In the genomic region with DNA sequence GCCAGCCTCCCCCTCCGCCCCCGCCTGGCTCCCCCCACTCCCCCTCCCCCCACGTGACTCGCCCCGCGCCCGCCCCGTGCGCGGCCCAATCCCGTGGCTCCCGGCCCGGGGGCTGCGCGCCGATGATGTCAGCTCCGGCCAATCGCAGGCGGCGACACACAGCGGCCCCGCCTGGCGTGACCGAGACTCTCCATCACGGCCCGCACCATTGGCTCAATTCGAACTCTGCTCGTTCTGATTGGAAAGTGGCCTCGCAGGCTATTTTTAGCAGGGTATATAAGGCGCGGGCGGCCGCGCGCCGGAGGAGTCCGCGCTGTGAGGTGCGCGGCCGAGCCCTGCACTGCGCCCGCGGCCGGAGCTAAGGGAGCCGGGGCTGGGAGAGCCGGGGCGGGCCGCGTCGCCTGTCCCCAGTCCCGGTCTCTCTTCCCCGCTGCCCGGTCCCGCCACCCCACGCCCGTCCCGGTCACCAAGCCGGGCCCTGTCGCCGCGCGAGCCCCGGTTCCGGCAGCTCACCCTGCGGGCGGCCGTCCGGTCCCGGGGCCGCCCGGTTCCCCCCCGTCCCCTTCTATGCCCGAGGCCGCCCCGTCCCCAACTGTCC, we compare ENCODE assay signal across 1 cellular context.
A peak's percentile ranks its signal among the peaks of the same experiment; 100 is the strongest.
TF ChIP-seq lines count a peak whose summit lies in the region.

No MANE protein-coding gene starts in this region.

TF ChIP-seq in WTC11, 78 proteins besides CTCF, POLR2A, EP300 and RAD21 (continued from another document):
- TF ChIP-seq, protein P1, sequence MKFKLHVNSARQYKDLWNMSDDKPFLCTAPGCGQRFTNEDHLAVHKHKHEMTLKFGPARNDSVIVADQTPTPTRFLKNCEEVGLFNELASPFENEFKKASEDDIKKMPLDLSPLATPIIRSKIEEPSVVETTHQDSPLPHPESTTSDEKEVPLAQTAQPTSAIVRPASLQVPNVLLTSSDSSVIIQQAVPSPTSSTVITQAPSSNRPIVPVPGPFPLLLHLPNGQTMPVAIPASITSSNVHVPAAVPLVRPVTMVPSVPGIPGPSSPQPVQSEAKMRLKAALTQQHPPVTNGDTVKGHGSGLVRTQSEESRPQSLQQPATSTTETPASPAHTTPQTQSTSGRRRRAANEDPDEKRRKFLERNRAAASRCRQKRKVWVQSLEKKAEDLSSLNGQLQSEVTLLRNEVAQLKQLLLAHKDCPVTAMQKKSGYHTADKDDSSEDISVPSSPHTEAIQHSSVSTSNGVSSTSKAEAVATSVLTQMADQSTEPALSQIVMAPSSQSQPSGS (CRISPR knock-in tag; IDR thresholded peaks at IDR 0.05; ENCODE audit: borderline replicate concordance, low read depth), result peak; percentile 64; the same call in 1 of the 2 replicates
- no peak for TF ChIP-seq ZNF671 (CRISPR knock-in tag; IDR thresholded peaks at IDR 0.05)
- no peak for TF ChIP-seq ESRRA (CRISPR knock-in tag; IDR thresholded peaks at IDR 0.05; ENCODE audit: borderline replicate concordance)
- no peak for TF ChIP-seq FOXP1 (CRISPR knock-in tag; IDR thresholded peaks at IDR 0.05; ENCODE audit: borderline replicate concordance)
- TF ChIP-seq ZNF416 (CRISPR knock-in tag; IDR thresholded peaks at IDR 0.05), result 0 out of 2 replicates have a peak, but pooled peaks have one; percentile 55
- no peak for TF ChIP-seq ATF1 (CRISPR knock-in tag; IDR thresholded peaks at IDR 0.05)
- TF ChIP-seq ATF3 (CRISPR knock-in tag; conservative IDR thresholded peaks at IDR 0.05), result no peak
- TF ChIP-seq, protein P2, sequence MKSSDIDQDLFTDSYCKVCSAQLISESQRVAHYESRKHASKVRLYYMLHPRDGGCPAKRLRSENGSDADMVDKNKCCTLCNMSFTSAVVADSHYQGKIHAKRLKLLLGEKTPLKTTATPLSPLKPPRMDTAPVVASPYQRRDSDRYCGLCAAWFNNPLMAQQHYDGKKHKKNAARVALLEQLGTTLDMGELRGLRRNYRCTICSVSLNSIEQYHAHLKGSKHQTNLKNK (CRISPR knock-in tag; IDR thresholded peaks at IDR 0.05), result 0 out of 2 replicates have a peak, but pooled peaks have one; percentile 50
- TF ChIP-seq, protein P3, sequence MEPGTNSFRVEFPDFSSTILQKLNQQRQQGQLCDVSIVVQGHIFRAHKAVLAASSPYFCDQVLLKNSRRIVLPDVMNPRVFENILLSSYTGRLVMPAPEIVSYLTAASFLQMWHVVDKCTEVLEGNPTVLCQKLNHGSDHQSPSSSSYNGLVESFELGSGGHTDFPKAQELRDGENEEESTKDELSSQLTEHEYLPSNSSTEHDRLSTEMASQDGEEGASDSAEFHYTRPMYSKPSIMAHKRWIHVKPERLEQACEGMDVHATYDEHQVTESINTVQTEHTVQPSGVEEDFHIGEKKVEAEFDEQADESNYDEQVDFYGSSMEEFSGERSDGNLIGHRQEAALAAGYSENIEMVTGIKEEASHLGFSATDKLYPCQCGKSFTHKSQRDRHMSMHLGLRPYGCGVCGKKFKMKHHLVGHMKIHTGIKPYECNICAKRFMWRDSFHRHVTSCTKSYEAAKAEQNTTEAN (CRISPR knock-in tag; IDR thresholded peaks at IDR 0.05), result no peak
- TF ChIP-seq ZNF317 (CRISPR knock-in tag; IDR thresholded peaks at IDR 0.05; ENCODE audit: borderline replicate concordance, low read depth), result no peak
- TF ChIP-seq ZBTB21 (CRISPR knock-in tag; IDR thresholded peaks at IDR 0.05; ENCODE audit: borderline replicate concordance), result no peak
- no peak for TF ChIP-seq MLX (CRISPR knock-in tag; IDR thresholded peaks at IDR 0.05)
- TF ChIP-seq, protein P4, sequence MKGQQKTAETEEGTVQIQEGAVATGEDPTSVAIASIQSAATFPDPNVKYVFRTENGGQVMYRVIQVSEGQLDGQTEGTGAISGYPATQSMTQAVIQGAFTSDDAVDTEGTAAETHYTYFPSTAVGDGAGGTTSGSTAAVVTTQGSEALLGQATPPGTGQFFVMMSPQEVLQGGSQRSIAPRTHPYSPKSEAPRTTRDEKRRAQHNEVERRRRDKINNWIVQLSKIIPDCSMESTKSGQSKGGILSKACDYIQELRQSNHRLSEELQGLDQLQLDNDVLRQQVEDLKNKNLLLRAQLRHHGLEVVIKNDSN (CRISPR knock-in tag; IDR thresholded peaks at IDR 0.05), result peak; percentile 68
- no peak for TF ChIP-seq SMAD4 (CRISPR knock-in tag; IDR thresholded peaks at IDR 0.05)
- TF ChIP-seq, protein P5, sequence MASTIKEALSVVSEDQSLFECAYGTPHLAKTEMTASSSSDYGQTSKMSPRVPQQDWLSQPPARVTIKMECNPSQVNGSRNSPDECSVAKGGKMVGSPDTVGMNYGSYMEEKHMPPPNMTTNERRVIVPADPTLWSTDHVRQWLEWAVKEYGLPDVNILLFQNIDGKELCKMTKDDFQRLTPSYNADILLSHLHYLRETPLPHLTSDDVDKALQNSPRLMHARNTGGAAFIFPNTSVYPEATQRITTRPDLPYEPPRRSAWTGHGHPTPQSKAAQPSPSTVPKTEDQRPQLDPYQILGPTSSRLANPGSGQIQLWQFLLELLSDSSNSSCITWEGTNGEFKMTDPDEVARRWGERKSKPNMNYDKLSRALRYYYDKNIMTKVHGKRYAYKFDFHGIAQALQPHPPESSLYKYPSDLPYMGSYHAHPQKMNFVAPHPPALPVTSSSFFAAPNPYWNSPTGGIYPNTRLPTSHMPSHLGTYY (CRISPR knock-in tag; IDR thresholded peaks at IDR 0.05), result peak; percentile 63; the same call in 1 of the 2 replicates
- no peak for TF ChIP-seq NFATC4 (CRISPR knock-in tag; IDR thresholded peaks at IDR 0.05)
- TF ChIP-seq FOXK1 (CRISPR knock-in tag; IDR thresholded peaks at IDR 0.05), result no peak
- TF ChIP-seq, protein P6, sequence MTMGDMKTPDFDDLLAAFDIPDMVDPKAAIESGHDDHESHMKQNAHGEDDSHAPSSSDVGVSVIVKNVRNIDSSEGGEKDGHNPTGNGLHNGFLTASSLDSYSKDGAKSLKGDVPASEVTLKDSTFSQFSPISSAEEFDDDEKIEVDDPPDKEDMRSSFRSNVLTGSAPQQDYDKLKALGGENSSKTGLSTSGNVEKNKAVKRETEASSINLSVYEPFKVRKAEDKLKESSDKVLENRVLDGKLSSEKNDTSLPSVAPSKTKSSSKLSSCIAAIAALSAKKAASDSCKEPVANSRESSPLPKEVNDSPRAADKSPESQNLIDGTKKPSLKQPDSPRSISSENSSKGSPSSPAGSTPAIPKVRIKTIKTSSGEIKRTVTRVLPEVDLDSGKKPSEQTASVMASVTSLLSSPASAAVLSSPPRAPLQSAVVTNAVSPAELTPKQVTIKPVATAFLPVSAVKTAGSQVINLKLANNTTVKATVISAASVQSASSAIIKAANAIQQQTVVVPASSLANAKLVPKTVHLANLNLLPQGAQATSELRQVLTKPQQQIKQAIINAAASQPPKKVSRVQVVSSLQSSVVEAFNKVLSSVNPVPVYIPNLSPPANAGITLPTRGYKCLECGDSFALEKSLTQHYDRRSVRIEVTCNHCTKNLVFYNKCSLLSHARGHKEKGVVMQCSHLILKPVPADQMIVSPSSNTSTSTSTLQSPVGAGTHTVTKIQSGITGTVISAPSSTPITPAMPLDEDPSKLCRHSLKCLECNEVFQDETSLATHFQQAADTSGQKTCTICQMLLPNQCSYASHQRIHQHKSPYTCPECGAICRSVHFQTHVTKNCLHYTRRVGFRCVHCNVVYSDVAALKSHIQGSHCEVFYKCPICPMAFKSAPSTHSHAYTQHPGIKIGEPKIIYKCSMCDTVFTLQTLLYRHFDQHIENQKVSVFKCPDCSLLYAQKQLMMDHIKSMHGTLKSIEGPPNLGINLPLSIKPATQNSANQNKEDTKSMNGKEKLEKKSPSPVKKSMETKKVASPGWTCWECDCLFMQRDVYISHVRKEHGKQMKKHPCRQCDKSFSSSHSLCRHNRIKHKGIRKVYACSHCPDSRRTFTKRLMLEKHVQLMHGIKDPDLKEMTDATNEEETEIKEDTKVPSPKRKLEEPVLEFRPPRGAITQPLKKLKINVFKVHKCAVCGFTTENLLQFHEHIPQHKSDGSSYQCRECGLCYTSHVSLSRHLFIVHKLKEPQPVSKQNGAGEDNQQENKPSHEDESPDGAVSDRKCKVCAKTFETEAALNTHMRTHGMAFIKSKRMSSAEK (CRISPR knock-in tag; IDR thresholded peaks at IDR 0.05; ENCODE audit: borderline replicate concordance), result no peak
- TF ChIP-seq, protein P7, sequence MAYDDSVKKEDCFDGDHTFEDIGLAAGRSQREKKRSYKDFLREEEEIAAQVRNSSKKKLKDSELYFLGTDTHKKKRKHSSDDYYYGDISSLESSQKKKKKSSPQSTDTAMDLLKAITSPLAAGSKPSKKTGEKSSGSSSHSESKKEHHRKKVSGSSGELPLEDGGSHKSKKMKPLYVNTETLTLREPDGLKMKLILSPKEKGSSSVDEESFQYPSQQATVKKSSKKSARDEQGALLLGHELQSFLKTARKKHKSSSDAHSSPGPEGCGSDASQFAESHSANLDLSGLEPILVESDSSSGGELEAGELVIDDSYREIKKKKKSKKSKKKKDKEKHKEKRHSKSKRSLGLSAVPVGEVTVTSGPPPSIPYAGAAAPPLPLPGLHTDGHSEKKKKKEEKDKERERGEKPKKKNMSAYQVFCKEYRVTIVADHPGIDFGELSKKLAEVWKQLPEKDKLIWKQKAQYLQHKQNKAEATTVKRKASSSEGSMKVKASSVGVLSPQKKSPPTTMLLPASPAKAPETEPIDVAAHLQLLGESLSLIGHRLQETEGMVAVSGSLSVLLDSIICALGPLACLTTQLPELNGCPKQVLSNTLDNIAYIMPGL (CRISPR knock-in tag; IDR thresholded peaks at IDR 0.05), result no peak
- no peak for TF ChIP-seq CDX4 (CRISPR knock-in tag; IDR thresholded peaks at IDR 0.05; ENCODE audit: borderline replicate concordance)
- peak; percentile 57; the same call in 1 of the 2 replicates for TF ChIP-seq SP1 (CRISPR knock-in tag; conservative IDR thresholded peaks at IDR 0.05)
- peak; percentile 77; the same call in 1 of the 2 replicates for TF ChIP-seq OVOL2 (CRISPR knock-in tag; IDR thresholded peaks at IDR 0.05; ENCODE audit: borderline replicate concordance)
- TF ChIP-seq EMX1 (CRISPR knock-in tag; IDR thresholded peaks at IDR 0.05), result no peak
- TF ChIP-seq SMAD3 (CRISPR knock-in tag; IDR thresholded peaks at IDR 0.05; ENCODE audit: borderline replicate concordance), result no peak
- no peak for TF ChIP-seq FOXJ3 (CRISPR knock-in tag; IDR thresholded peaks at IDR 0.05; ENCODE audit: borderline replicate concordance)
- TF ChIP-seq NFYB (CRISPR knock-in tag; conservative IDR thresholded peaks at IDR 0.05; ENCODE audit: low read depth), result peak; percentile 92
- no peak for TF ChIP-seq GRHL2 (CRISPR knock-in tag; IDR thresholded peaks at IDR 0.05; ENCODE audit: insufficient replicate concordance, severe bottlenecking)
- no peak; the same call in 1 of the 2 replicates for TF ChIP-seq MYBL2 (CRISPR knock-in tag; IDR thresholded peaks at IDR 0.05)
- TF ChIP-seq PRDM15 (CRISPR knock-in tag; IDR thresholded peaks at IDR 0.05), result no peak
- TF ChIP-seq ETV6 (CRISPR knock-in tag; IDR thresholded peaks at IDR 0.05), result no peak
- TF ChIP-seq RORB (CRISPR knock-in tag; IDR thresholded peaks at IDR 0.05), result 0 out of 2 replicates have a peak, but pooled peaks have one; percentile 14
